1 cellular context compared by ENCODE assay signal in the genomic region with DNA sequence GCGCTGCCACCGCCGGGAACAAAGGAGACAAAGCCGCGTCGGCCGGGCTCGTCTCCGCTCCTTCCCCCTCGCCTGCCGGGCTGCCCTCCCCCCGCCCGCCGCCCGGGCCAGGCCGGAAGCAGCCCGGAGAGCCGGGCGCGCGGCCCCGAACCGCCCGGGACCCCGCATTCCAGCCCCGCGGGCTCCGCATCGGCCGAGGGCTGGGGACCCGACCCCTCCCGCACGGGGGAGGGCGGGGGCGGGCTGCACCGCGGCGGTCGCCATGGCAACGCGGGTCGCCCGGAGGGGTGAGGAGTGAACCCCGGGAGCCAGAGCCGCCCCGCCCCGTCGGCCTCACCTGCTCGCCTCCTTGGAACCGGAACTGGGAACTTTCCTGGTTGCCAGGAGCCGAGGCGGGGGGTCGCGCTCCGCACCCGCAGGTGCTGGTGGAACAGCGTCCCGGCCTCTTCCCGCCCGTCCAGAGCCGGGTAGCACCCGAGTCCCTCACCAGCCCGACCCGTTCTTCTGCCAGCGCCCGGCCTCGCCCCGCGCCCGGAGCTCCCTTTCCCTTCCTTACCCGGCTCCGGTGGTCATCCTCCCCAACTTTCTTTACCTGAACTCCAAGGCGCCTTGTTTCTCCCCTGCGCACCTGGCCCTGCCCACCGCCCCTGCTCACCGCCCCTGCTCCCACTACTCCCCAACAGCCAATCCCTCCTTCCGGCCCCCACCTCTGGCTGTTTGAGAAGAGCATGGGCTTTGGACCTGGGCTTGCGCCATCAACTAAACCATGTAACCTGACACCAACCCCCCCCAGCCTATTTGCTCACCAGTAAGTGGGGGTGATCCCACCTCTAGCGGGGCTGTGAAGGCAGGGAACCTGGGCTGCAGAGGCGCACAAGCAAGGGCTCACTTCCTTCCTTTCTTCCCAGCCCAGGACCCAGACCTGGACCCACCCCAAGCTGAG.
A peak's percentile ranks its signal among the peaks of the same experiment; 100 is the strongest.
TF ChIP-seq lines count a peak whose summit lies in the region.

A gene with protein sequence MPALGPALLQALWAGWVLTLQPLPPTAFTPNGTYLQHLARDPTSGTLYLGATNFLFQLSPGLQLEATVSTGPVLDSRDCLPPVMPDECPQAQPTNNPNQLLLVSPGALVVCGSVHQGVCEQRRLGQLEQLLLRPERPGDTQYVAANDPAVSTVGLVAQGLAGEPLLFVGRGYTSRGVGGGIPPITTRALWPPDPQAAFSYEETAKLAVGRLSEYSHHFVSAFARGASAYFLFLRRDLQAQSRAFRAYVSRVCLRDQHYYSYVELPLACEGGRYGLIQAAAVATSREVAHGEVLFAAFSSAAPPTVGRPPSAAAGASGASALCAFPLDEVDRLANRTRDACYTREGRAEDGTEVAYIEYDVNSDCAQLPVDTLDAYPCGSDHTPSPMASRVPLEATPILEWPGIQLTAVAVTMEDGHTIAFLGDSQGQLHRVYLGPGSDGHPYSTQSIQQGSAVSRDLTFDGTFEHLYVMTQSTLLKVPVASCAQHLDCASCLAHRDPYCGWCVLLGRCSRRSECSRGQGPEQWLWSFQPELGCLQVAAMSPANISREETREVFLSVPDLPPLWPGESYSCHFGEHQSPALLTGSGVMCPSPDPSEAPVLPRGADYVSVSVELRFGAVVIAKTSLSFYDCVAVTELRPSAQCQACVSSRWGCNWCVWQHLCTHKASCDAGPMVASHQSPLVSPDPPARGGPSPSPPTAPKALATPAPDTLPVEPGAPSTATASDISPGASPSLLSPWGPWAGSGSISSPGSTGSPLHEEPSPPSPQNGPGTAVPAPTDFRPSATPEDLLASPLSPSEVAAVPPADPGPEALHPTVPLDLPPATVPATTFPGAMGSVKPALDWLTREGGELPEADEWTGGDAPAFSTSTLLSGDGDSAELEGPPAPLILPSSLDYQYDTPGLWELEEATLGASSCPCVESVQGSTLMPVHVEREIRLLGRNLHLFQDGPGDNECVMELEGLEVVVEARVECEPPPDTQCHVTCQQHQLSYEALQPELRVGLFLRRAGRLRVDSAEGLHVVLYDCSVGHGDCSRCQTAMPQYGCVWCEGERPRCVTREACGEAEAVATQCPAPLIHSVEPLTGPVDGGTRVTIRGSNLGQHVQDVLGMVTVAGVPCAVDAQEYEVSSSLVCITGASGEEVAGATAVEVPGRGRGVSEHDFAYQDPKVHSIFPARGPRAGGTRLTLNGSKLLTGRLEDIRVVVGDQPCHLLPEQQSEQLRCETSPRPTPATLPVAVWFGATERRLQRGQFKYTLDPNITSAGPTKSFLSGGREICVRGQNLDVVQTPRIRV (N-terminal part only) (minus strand): TSS at position 671 of the 943 bp plus-strand sequence. CDS start 5,475 bp downstream, outside the sequence.

TF ChIP-seq in HepG2, 621 proteins besides CTCF, POLR2A, EP300 and RAD21 (continued from another document):
- peak; percentile 63; the same call in 1 of the 2 replicates for TF ChIP-seq ZKSCAN8 (CRISPR knock-in tag; IDR thresholded peaks at IDR 0.05; ENCODE audit: borderline replicate concordance)
- TF ChIP-seq, protein P1, sequence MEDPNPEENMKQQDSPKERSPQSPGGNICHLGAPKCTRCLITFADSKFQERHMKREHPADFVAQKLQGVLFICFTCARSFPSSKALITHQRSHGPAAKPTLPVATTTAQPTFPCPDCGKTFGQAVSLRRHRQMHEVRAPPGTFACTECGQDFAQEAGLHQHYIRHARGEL (CRISPR knock-in tag; IDR thresholded peaks at IDR 0.05) = no peak; the same call in 1 of the 2 replicates
